ENCODE assay signal across 20 cellular contexts in genomic region chr18:5173646-5174045, GRCh38. TPM values are rescaled to one million over a fixed set of nuclear protein-coding genes. Genes with fewer than 3 reads are reported as not detected.
DNase-seq lines count a peak whose midpoint lies in the region; TF ChIP-seq lines count a peak whose summit lies in the region.
"Had no signal": no experiment of that assay in that cellular context is flagged by ENCODE, and none has a peak within 500 bp of the region (broad histone marks: within the 10 kb centered on the region; RNA-seq: fewer than 3 reads in every experiment).

No MANE protein-coding gene starts in this region.

- H3K4me1 ChIP-seq in colonic mucosa, result no peaks in the 10 kb centered on the region
- H3K4me1 ChIP-seq: A549 had no signal

- no peaks in the 10 kb centered on the region for H3K36me3 ChIP-seq in colonic mucosa

- no peak overlapping the region for H3K27ac ChIP-seq in colonic mucosa
- H3K27ac ChIP-seq: A549 had no signal

- no peaks in the 10 kb centered on the region for H3K9me3 ChIP-seq in colonic mucosa
- H3K9me3 ChIP-seq: A549 had no signal

- no peak overlapping the region for H3K9ac ChIP-seq in colonic mucosa (ENCODE audit: low read depth in 2 of 2, low read length in 2 of 2)

- H3K4me3 ChIP-seq in colonic mucosa, result no peak overlapping the region
- H3K4me3 ChIP-seq: A549, GM23338 had no signal

- intact Hi-C loops in colonic mucosa (cut with DNase I), result no loop called here

- no peak for TF ChIP-seq CTCF in colonic mucosa (IDR thresholded peaks at IDR 0.05)

- no peak for TF ChIP-seq POLR2A in erythroblast (IDR thresholded peaks at IDR 0.05; ENCODE audit: low read length)

- H3K27me3 ChIP-seq in colonic mucosa, result no peaks in the 10 kb centered on the region

- DNase-seq in NCI-H82 (lab: John Stamatoyannopoulos, UW) (peak; percentile 1), NCI-H82 treated with DMSO at 0.1 percent for 48 hours (lab: John Stamatoyannopoulos, UW; ENCODE audit: unreplicated experiment) (no peak), NCI-H2171 (lab: John Stamatoyannopoulos, UW) (peak; percentile 28), cerebellar cortex (ENCODE audit: low spot score) (peak; percentile 65), colonic mucosa (no peak), erythroblast (lab: John Stamatoyannopoulos, UW) (no peak)
- no peak for DNase-seq in stimulated activated CD4-positive, alpha-beta T cell treated with anti-CD3 and anti-CD28 coated beads, Interleukin-4, amount 100 ng/mL, for 4 hours
- DNase-seq: 8988T; ACHN; AML-193; Calu3; CD4-positive, alpha-beta memory T cell; COR-L47; DMS53; DMS79 treated with DMSO at 0.1 percent for 48 hours; H9 had no signal

RNA-seq across cellular contexts. Expression of gene AKAIN1, which starts 23.4 kb away (rescaled TPM):
- not detected for total RNA-seq in colonic mucosa
- total RNA-seq: Calu3; CD4-positive, alpha-beta memory T cell; Daoy; GM23338; H4; H9 had no signal

Comparison
In these comparisons a context has a peak if more than half of its experiments do, and no peak if none do; other contexts are left out.
1. DNase-seq: peak in NCI-H82 (single experiment), NCI-H2171 (single experiment) and cerebellar cortex (single experiment); none in NCI-H82 treated with DMSO at 0.1 percent for 48 hours (single experiment), stimulated activated CD4-positive, alpha-beta T cell treated with anti-CD3 and anti-CD28 coated beads, Interleukin-4, amount 100 ng/mL, for 4 hours (0 of 2), colonic mucosa (single experiment) and erythroblast (0 of 2).